8 cellular contexts compared by ENCODE assay signal in the genomic region with DNA sequence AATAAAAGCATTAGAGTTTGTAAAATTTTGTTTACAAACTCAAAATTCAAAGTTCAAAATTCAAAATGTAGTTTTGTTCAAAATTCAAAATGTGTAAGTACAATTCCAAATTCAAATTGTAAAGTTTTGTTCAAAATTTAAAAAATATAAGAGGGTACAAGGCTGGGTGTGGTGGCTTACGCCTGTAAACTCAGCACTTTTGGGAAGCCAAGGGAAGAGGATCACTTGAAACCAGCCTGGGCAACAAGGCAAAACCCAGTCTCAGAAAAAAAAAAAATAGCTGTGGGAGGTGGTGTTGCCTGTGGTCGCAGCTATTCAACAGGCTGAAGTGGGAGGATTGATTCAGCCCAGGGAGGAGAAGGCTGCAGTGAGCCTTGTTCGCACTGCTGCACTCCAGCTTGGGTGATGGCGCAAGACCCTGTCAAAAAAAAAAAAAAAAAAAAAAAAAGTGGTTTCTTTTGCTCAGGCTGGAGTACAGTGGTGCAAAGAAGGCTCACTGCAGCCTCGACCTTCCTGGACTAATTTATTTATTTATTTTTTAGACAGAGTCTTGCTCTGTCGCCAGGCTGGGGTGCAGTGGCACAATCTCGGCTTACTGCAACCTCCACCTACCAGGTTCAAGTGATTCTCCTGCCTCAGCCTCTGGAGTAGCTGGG.
DNase-seq lines count a peak whose midpoint lies in the region; ATAC-seq and TF ChIP-seq lines count a peak whose summit lies in the region.
"Had no signal": no experiment of that assay in that cellular context is flagged by ENCODE, and none has a peak within 500 bp of the region (broad histone marks: within the 10 kb centered on the region; RNA-seq: fewer than 3 reads in every experiment).

No MANE protein-coding gene starts in this region.

- intact Hi-C loops in tibial artery (cut with DNase I; ENCODE audit: low total_unique reads), result loop anchor here (5.0 kb wide), 1 partner anchor 45 kb away; no protein-coding TSS in a partner anchor

- peaks cover 0 to 25% (median 10%) of the 10 kb centered on the region in 4 donors for H3K4me1 ChIP-seq in tibial artery

- no peaks in the 10 kb centered on the region for H3K36me3 ChIP-seq in tibial artery
- H3K36me3 ChIP-seq: esophagus muscularis mucosa had no signal

- H3K27me3 ChIP-seq in tibial artery, result no peaks in the 10 kb centered on the region
- H3K27me3 ChIP-seq: esophagus muscularis mucosa had no signal

- ATAC-seq in GM21423 (IDR thresholded peaks at IDR 0.05; ENCODE audit: unreplicated experiment), result no peak

- H3K9me3 ChIP-seq in tibial artery, result no peaks in the 10 kb centered on the region
- H3K9me3 ChIP-seq: esophagus muscularis mucosa had no signal

- no peak overlapping the region for H3K4me3 ChIP-seq in tibial artery
- H3K4me3 ChIP-seq: esophagus muscularis mucosa had no signal

- TF ChIP-seq CTCF in tibial artery (IDR thresholded peaks at IDR 0.05), result no peak

- peak; percentile 44 for DNase-seq in GDM1 (lab: John Stamatoyannopoulos, UW)
- peak; percentile 76 to 78 for DNase-seq in NOMO-1 (lab: John Stamatoyannopoulos, UW; ENCODE audit: unreplicated experiment in 2 of 2)
- peak; percentile 83 for DNase-seq in left kidney (ENCODE audit: low read depth, low spot score)
- no peak for DNase-seq in tibial artery
- DNase-seq in NCI-H146 (lab: John Stamatoyannopoulos, UW), result no peak
- DNase-seq: activated CD8-positive, alpha-beta memory T cell treated with anti-CD3 and anti-CD28 coated beads, Interleukin-2, amount 50 U/mL, for 48 hours had no signal

- H3K27ac ChIP-seq in tibial artery, result no peak overlapping the region
- H3K27ac ChIP-seq: esophagus muscularis mucosa had no signal

Comparison
In these comparisons a context has a peak if more than half of its experiments do, and no peak if none do; other contexts are left out.
1. DNase-seq: peak in GDM1 (single experiment), NOMO-1 (2 of 2) and left kidney (single experiment); none in tibial artery (0 of 2) and NCI-H146 (single experiment).